24 cellular contexts compared by ENCODE assay signal in genomic region chr20:57405236-57406016, GRCh38. TPM values are rescaled to one million over a fixed set of nuclear protein-coding genes. Genes with fewer than 3 reads are reported as not detected.
DNase-seq lines count a peak whose midpoint lies in the region; ATAC-seq and TF ChIP-seq lines count a peak whose summit lies in the region.
"Had no signal": no experiment of that assay in that cellular context is flagged by ENCODE, and none has a peak within 500 bp of the region (broad histone marks: within the 10 kb centered on the region; RNA-seq: fewer than 3 reads in every experiment).

No MANE protein-coding gene starts in this region.

- H3K27me3 ChIP-seq in right cardiac atrium (ENCODE audit: control insufficient read depth, insufficient read depth): no peaks in the 10 kb centered on the region
- no peaks in the 10 kb centered on the region for H3K27me3 ChIP-seq in sigmoid colon
- H3K27me3 ChIP-seq: SJSA1, upper lobe of left lung had no signal

- H3K27ac ChIP-seq in right cardiac atrium (ENCODE audit: low read length) (no peak overlapping the region), sigmoid colon (peak overlapping the region; percentile 83 to 98 (median 98))
- H3K27ac ChIP-seq: SJSA1, upper lobe of left lung had no signal

- no peak for DNase-seq in activated T-cell treated with anti-CD3 and anti-CD28 coated beads, Interleukin-2, amount 50 U/mL, for 24 hours
- no peak for DNase-seq in activated T-cell treated with anti-CD3 and anti-CD28 coated beads, Interleukin-2, amount 50 U/mL, for 48 hours
- no peak for DNase-seq in T-helper 17 cell
- DNase-seq in right cardiac atrium: peak in 2 of 3 donors; percentile 42
- DNase-seq in sigmoid colon: no peak
- no peak for DNase-seq in effector memory CD8-positive, alpha-beta T cell
- DNase-seq in SIG-M5 (lab: John Stamatoyannopoulos, UW): no peak
- DNase-seq: activated CD4-positive, alpha-beta T cell treated with anti-CD3 and anti-CD28 coated beads, Interleukin-2, amount 50 U/mL, for 1 hour; activated CD8-positive, alpha-beta memory T cell treated with anti-CD3 and anti-CD28 coated beads, Interleukin-2, amount 50 U/mL, for 4 hours; anterior cingulate cortex; caudate nucleus; EL; H7; head of caudate nucleus; KBM-7; NCI-H1436 treated with DMSO at 0.1 percent for 48 hours; NCI-H510A treated with DMSO at 0.1 percent for 48 hours; occipital lobe; stimulated activated CD4-positive, alpha-beta T cell treated with anti-CD3 and anti-CD28 coated beads, Interleukin-15, amount 100 ng/mL, for 24 hours; stimulated activated CD8-positive, alpha-beta memory T cell treated with anti-CD3 and anti-CD28 coated beads, Interleukin-4, amount 100 ng/mL, for 48 hours had no signal

- no peaks in the 10 kb centered on the region for H3K9me3 Mint-ChIP-seq in activated T-cell treated with anti-CD3 and anti-CD28 coated beads, Interleukin-2, amount 50 U/mL, for 24 hours
- no peaks in the 10 kb centered on the region for H3K9me3 Mint-ChIP-seq in effector memory CD8-positive, alpha-beta T cell

- no peaks in the 10 kb centered on the region for H3K9me3 ChIP-seq in T-helper 17 cell (ENCODE audit: control insufficient read depth, low read length, poor library complexity, severe bottlenecking)
- H3K9me3 ChIP-seq in right cardiac atrium (ENCODE audit: control insufficient read depth, low read length): no peaks in the 10 kb centered on the region
- no peaks in the 10 kb centered on the region for H3K9me3 ChIP-seq in sigmoid colon
- H3K9me3 ChIP-seq: SJSA1, upper lobe of left lung had no signal

- no peaks in the 10 kb centered on the region for H3K27me3 Mint-ChIP-seq in activated T-cell treated with anti-CD3 and anti-CD28 coated beads, Interleukin-2, amount 50 U/mL, for 24 hours
- no peaks in the 10 kb centered on the region for H3K27me3 Mint-ChIP-seq in T-helper 17 cell
- no peaks in the 10 kb centered on the region for H3K27me3 Mint-ChIP-seq in effector memory CD8-positive, alpha-beta T cell

- no peak for ATAC-seq in T-helper 17 cell
- ATAC-seq in right cardiac atrium: no peak
- ATAC-seq in effector memory CD8-positive, alpha-beta T cell (replicated peaks): no peak
- ATAC-seq in HG02852 (IDR thresholded peaks at IDR 0.05; ENCODE audit: unreplicated experiment): no peak
- ATAC-seq: left lobe of liver had no signal

- no peak for TF ChIP-seq POLR2A in sigmoid colon (IDR thresholded peaks at IDR 0.05)

- peaks cover 3% of the 10 kb centered on the region for H3K4me1 ChIP-seq in right cardiac atrium (ENCODE audit: control insufficient read depth, insufficient read depth, low read length)
- peaks cover 0 to 100% (median 92%) of the 10 kb centered on the region in 4 donors for H3K4me1 ChIP-seq in sigmoid colon

- H3K27ac Mint-ChIP-seq in activated T-cell treated with anti-CD3 and anti-CD28 coated beads, Interleukin-2, amount 50 U/mL, for 24 hours: peak overlapping the region; percentile 67
- H3K27ac Mint-ChIP-seq in T-helper 17 cell: peak overlapping the region; percentile 84
- H3K27ac Mint-ChIP-seq in effector memory CD8-positive, alpha-beta T cell: peak overlapping the region in 1 of 2 donors; percentile 79

- 83% methylated on average over 18 of the region's 18 CpGs for WGBS in right cardiac atrium
- WGBS in sigmoid colon, 2 donors: 85 to 88% methylated on average over 18 of the region's 18 CpGs

- peaks cover 32 to 89% (median 66%) of the 10 kb centered on the region in 4 donors for H3K36me3 ChIP-seq in sigmoid colon

- no peak overlapping the region for H3K4me3 Mint-ChIP-seq in activated T-cell treated with anti-CD3 and anti-CD28 coated beads, Interleukin-2, amount 50 U/mL, for 24 hours
- peak overlapping the region; percentile 56 for H3K4me3 Mint-ChIP-seq in T-helper 17 cell
- peak overlapping the region in 1 of 2 donors; percentile 51 for H3K4me3 Mint-ChIP-seq in effector memory CD8-positive, alpha-beta T cell

- intact Hi-C loops in right cardiac atrium (cut with DNase I): no loop called here
- intact Hi-C loops in sigmoid colon (cut with DNase I): no loop called here

- H3K4me1 Mint-ChIP-seq in activated T-cell treated with anti-CD3 and anti-CD28 coated beads, Interleukin-2, amount 50 U/mL, for 24 hours (ENCODE audit: low read depth): peaks cover 39% of the 10 kb centered on the region
- H3K4me1 Mint-ChIP-seq in T-helper 17 cell: peaks cover 32% of the 10 kb centered on the region
- H3K4me1 Mint-ChIP-seq in effector memory CD8-positive, alpha-beta T cell (ENCODE audit: low read depth in 2 of 2): peaks cover 40 to 47% of the 10 kb centered on the region in 2 donors

- no peak for TF ChIP-seq CTCF in sigmoid colon (IDR thresholded peaks at IDR 0.05)

- no peak for TF ChIP-seq EP300 in sigmoid colon (IDR thresholded peaks at IDR 0.05)

- H3K4me3 ChIP-seq in right cardiac atrium (ENCODE audit: low read length): no peak overlapping the region
- H3K4me3 ChIP-seq in sigmoid colon: no peak overlapping the region
- H3K4me3 ChIP-seq: SJSA1, upper lobe of left lung had no signal

- H3K36me3 Mint-ChIP-seq in activated T-cell treated with anti-CD3 and anti-CD28 coated beads, Interleukin-2, amount 50 U/mL, for 24 hours (ENCODE audit: low read depth): peaks cover 98% of the 10 kb centered on the region
- H3K36me3 Mint-ChIP-seq in T-helper 17 cell (ENCODE audit: low read depth): peaks cover 3% of the 10 kb centered on the region
- peaks cover 100% of the 10 kb centered on the region for H3K36me3 Mint-ChIP-seq in effector memory CD8-positive, alpha-beta T cell (ENCODE audit: insufficient read depth)

RNA-seq across cellular contexts. Expression of gene RBM38, which starts 14.2 kb away (rescaled TPM):
- total RNA-seq in T-helper 17 cell: 100 to 1,000 TPM; 176 to 257 TPM
- total RNA-seq in right cardiac atrium: 100 to 1,000 TPM in 1 of 4 donors, 10 to 100 TPM in 3; 82.6 to 143 (median 94.4) TPM
- 182 TPM for polyA plus RNA-seq in right cardiac atrium
- total RNA-seq in sigmoid colon: 10 to 100 TPM; 48.5 to 94.2 (median 78.8) TPM
- 10 to 100 TPM; 31.4 to 59.9 (median 34.8) TPM for polyA plus RNA-seq in sigmoid colon

RNA-seq across cellular contexts. Expression of gene RAE1, which starts 54.4 kb away (rescaled TPM):
- 10 to 100 TPM; 40.5 to 40.6 TPM for total RNA-seq in T-helper 17 cell
- total RNA-seq in right cardiac atrium: 10 to 100 TPM; 14.1 to 15.6 (median 14.8) TPM
- 9.4 TPM for polyA plus RNA-seq in right cardiac atrium
- 10 to 100 TPM; 13.6 to 20.9 (median 17.1) TPM for total RNA-seq in sigmoid colon
- 10 to 100 TPM; 13.8 to 18.3 (median 16.4) TPM for polyA plus RNA-seq in sigmoid colon

Comparison
In these comparisons a context has a peak if more than half of its experiments do, and no peak if none do; other contexts are left out.
1. DNase-seq: peak in right cardiac atrium (2 of 3); none in activated T-cell treated with anti-CD3 and anti-CD28 coated beads, Interleukin-2, amount 50 U/mL, for 24 hours (single experiment), activated T-cell treated with anti-CD3 and anti-CD28 coated beads, Interleukin-2, amount 50 U/mL, for 48 hours (0 of 2), T-helper 17 cell (0 of 3), sigmoid colon (single experiment), effector memory CD8-positive, alpha-beta T cell (0 of 3) and SIG-M5 (single experiment).